ENCODE assay signal across 8 cellular contexts in the genomic region with DNA sequence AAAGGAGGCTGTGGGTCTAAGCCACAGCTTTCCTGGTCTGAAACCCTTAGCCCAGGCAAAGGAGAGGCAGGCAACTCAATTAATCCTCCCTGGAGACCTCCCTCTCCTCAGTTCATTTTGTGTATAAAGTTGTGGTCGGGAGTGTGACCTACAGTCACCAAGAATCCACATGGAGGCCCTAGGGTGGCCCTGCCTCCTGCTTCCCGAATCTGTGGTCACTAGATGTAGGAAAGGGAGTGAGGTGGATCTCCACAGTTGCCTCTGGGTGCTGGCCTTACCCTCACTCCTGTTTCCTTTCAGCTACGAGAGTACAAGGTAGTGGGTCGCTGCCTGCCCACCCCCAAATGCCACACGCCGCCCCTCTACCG. TPM values are rescaled to one million over a fixed set of nuclear protein-coding genes. Genes with fewer than 3 reads are reported as not detected.
DNase-seq lines count a peak whose midpoint lies in the region; ATAC-seq and TF ChIP-seq lines count a peak whose summit lies in the region.

No MANE protein-coding gene starts in this region.

- peaks cover 25% of the 10 kb centered on the region for H3K36me3 Mint-ChIP-seq in T-cell

- ATAC-seq in T-cell (replicated peaks in 1 of 4) = no peak

- H3K27me3 ChIP-seq in sigmoid colon = no peaks in the 10 kb centered on the region

- no peaks in the 10 kb centered on the region for H3K9me3 Mint-ChIP-seq in T-cell

- 31 to 42% methylated on average over 7 of the region's 7 CpGs for WGBS in sigmoid colon, 2 donors

- no peaks in the 10 kb centered on the region for H3K9me3 ChIP-seq in sigmoid colon

- peak overlapping the region; percentile 87 to 95 (median 91) for H3K27ac ChIP-seq in sigmoid colon

- TF ChIP-seq EP300 in sigmoid colon (IDR thresholded peaks at IDR 0.05) = no peak

- no peaks in the 10 kb centered on the region for H3K27me3 Mint-ChIP-seq in T-cell

- peak overlapping the region; percentile 74 for H3K4me3 ChIP-seq in GM12875 (ENCODE audit: low read depth, low read length)
- peak overlapping the region; percentile 87 for H3K4me3 ChIP-seq in fibroblast of pulmonary artery (replicated peaks; ENCODE audit: low read depth, low read length)
- H3K4me3 ChIP-seq in sigmoid colon = peak overlapping the region; percentile 67 to 97 (median 92)

- intact Hi-C loops in sigmoid colon (cut with DNase I) = no loop called here

- DNase-seq in T-cell (no peak), fibroblast of pulmonary artery (ENCODE audit: low read depth) (no peak), sigmoid colon (no peak), GM03348 (ENCODE audit: low spot score) (no peak), cerebellar cortex (ENCODE audit: low spot score) (no peak), globus pallidus (ENCODE audit: low spot score) (no peak)
- no peak for DNase-seq in stimulated activated naive CD4-positive, alpha-beta T cell (lab: John Stamatoyannopoulos, UW)

- peaks cover 24 to 47% (median 35%) of the 10 kb centered on the region in 4 donors for H3K36me3 ChIP-seq in sigmoid colon

- CTCF ChIA-PET in T-cell (lab: Charles Lee) = no interaction called here

- peaks cover 0 to 24% (median 21%) of the 10 kb centered on the region in 4 donors for H3K4me1 ChIP-seq in sigmoid colon

- POLR2A ChIA-PET in T-cell (lab: Charles Lee) = no interaction called here

- TF ChIP-seq CTCF in GM12875 (IDR thresholded peaks at IDR 0.05; ENCODE audit: borderline replicate concordance, insufficient read depth, low read depth, low read length) (no peak), fibroblast of pulmonary artery (IDR thresholded peaks at IDR 0.05; ENCODE audit: low read length, missing control alignments) (no peak), sigmoid colon (IDR thresholded peaks at IDR 0.05) (no peak)

- H3K27ac Mint-ChIP-seq in T-cell = peak overlapping the region; percentile 91 to 98

- H3K4me1 Mint-ChIP-seq in T-cell = peaks cover 21 to 37% (median 26%) of the 10 kb centered on the region in 3 donors

- H3K4me3 Mint-ChIP-seq in T-cell = peak overlapping the region; percentile 88 to 100 (median 90)

- TF ChIP-seq POLR2A in sigmoid colon (IDR thresholded peaks at IDR 0.05) = no peak

RNA-seq across cellular contexts. Expression of gene RPL18A, which starts 1.3 kb away (rescaled TPM):
- total RNA-seq in T-cell (1,000 to 10,000 TPM; 3,000 to 4,207 (median 4,048) TPM), sigmoid colon (1,000 to 10,000 TPM; 1,686 to 2,372 (median 2,021) TPM)
- polyA plus RNA-seq in sigmoid colon = 1,000 to 10,000 TPM; 3,119 to 3,945 (median 3,295) TPM

RNA-seq across cellular contexts. Expression of gene SLC5A5, which starts 10.8 kb away (rescaled TPM):
- total RNA-seq in T-cell = 1 to 10 TPM; 2.1 to 5.7 (median 3.5) TPM
- not detected for total RNA-seq in sigmoid colon
- polyA plus RNA-seq in sigmoid colon = under 1 TPM in 2 of 3 donors, not detected in 1; 0.13 to 0.60 TPM

RNA-seq across cellular contexts. Expression of gene JAK3, which starts 13.2 kb away (rescaled TPM):
- total RNA-seq in T-cell (100 to 1,000 TPM; 120 to 224 (median 127) TPM), sigmoid colon (1 to 10 TPM; 1.4 to 4.3 (median 1.7) TPM)
- 10 to 100 TPM in 1 of 3 donors, 1 to 10 TPM in 1, under 1 TPM in 1; 0.46 to 22.0 (median 1.2) TPM for polyA plus RNA-seq in sigmoid colon

RNA-seq across cellular contexts. Expression of gene INSL3, which starts 39.7 kb away (rescaled TPM):
- 1 to 10 TPM; 4.3 to 8.9 (median 5.4) TPM for total RNA-seq in T-cell
- not detected for total RNA-seq in sigmoid colon
- under 1 TPM in 1 of 3 donors, not detected in 2; 0.85 TPM for polyA plus RNA-seq in sigmoid colon

Comparison
In these comparisons a context has a peak if more than half of its experiments do, and no peak if none do; other contexts are left out.
1. RNA of gene JAK3, which starts 13.2 kb away (total RNA-seq): 120 to 224 TPM in T-cell; 1.4 to 4.3 TPM in sigmoid colon; every median in the first group is over 10 times any median in the second.
2. Peak in every context shown above with its lines, with median percentiles within 50 percentile points of each other: H3K4me3 ChIP-seq.